ENCODE assay signal across 17 cellular contexts in the genomic region with DNA sequence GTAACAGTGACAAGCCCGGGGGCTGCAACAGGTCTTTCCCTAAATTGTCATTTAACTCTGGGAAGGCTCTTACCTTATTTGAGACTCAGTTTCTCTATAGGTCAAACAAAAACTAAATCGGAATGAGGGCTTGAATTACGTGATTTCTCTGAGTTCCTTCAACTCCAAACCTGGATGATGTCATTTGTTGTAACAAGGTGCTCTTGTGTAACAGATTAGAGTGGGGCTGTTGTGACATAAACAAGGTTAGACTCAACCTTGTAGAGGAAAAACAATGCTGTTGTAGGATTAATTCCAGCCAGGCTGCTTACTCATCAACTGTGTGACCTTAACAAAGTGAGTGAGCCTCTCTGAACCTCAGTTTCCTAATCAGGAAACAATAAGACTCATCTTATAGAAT.
"Had no signal": no experiment of that assay in that cellular context is flagged by ENCODE, and none has a peak within 500 bp of the region (broad histone marks: within the 10 kb centered on the region; RNA-seq: fewer than 3 reads in every experiment).

No MANE protein-coding gene starts in this region.

- H3K9ac ChIP-seq: parathyroid adenoma had no signal

- DNase-seq: effector memory CD4-positive, alpha-beta T cell; foreskin keratinocyte; immature natural killer cell; left cardiac atrium; left ventricle myocardium superior; naive thymus-derived CD4-positive, alpha-beta T cell; nephron progenitor cell; sigmoid colon; stimulated activated CD4-positive, alpha-beta T cell treated with anti-CD3 and anti-CD28 coated beads, Interleukin-2, amount 100 ng/mL, for 24 hours; stimulated activated CD4-positive, alpha-beta T cell treated with anti-CD3 and anti-CD28 coated beads, Interleukin-4, amount 100 ng/mL, for 4 hours; stimulated activated naive B cell treated with anti-CD40 and anti-IgM and Interleukin-4, amounts not matched to agents 10 μg/mL and 1 μg/mL and 100 μg/mL, for 72 hours had no signal

- H3K4me1 ChIP-seq: foreskin keratinocyte, parathyroid adenoma, prostate gland, sigmoid colon had no signal

- H3K79me2 ChIP-seq: parathyroid adenoma had no signal

- H3K27ac ChIP-seq: foreskin keratinocyte, parathyroid adenoma, prostate gland, sigmoid colon had no signal

- H3K9me3 ChIP-seq: prostate gland, sigmoid colon had no signal

- ATAC-seq: foreskin keratinocyte; left cardiac atrium; left ventricle myocardium superior; naive thymus-derived CD4-positive, alpha-beta T cell; stimulated activated naive B cell treated with anti-CD40 and anti-IgM and Interleukin-4, amounts not matched to agents 10 μg/mL and 1 μg/mL and 100 μg/mL, for 72 hours had no signal

- H2AFZ ChIP-seq: parathyroid adenoma had no signal

- H3K36me3 ChIP-seq: prostate gland, sigmoid colon had no signal

- FAIRE-seq: endometrium, keratinocyte, urothelium cell line had no signal

- H3K27me3 ChIP-seq: sigmoid colon had no signal

- H3K4me3 ChIP-seq: prostate gland, sigmoid colon, skin epidermis had no signal
